1 cellular context compared by ENCODE assay signal in genomic region chr6:153002613-153003293, GRCh38.
TF ChIP-seq lines count a peak whose summit lies in the region.

MTRF1L (minus strand) TSS chr6:153002709; CDS start chr6:153002685, 24 bp downstream.

TF ChIP-seq in HepG2, 621 proteins besides CTCF, POLR2A, EP300 and RAD21 (continued from another document and continues in another):
- TF ChIP-seq CSRNP1 (CRISPR knock-in tag; IDR thresholded peaks at IDR 0.05) (peak; percentile 77), ZNF704 (CRISPR knock-in tag; IDR thresholded peaks at IDR 0.05; ENCODE audit: borderline replicate concordance) (no peak), SMARCC2 (IDR thresholded peaks at IDR 0.05) (no peak), TBL1XR1 (IDR thresholded peaks at IDR 0.05; ENCODE audit: borderline replicate concordance, low read length, partially characterized antibody) (no peak), PRDM15 (CRISPR knock-in tag; IDR thresholded peaks at IDR 0.05) (peak; percentile 28; the same call in 1 of the 2 replicates), SAFB2 (CRISPR knock-in tag; IDR thresholded peaks at IDR 0.05; ENCODE audit: borderline replicate concordance, low read depth) (peak; percentile 34; the same call in 1 of the 2 replicates), RBM39 (IDR thresholded peaks at IDR 0.05; ENCODE audit: low read depth, low read length, poor library complexity, severe bottlenecking) (peak; percentile 81), DMTF1 (CRISPR knock-in tag; IDR thresholded peaks at IDR 0.05) (no peak), ATAD3A (CRISPR knock-in tag; IDR thresholded peaks at IDR 0.05) (no peak), ELF1 (CRISPR knock-in tag; IDR thresholded peaks at IDR 0.05) (peak; percentile 96), HNF1B (CRISPR knock-in tag; IDR thresholded peaks at IDR 0.05) (peak; percentile 82; the same call in 1 of the 2 replicates), TRIM22 (IDR thresholded peaks at IDR 0.05) (no peak), JUNB (CRISPR knock-in tag; IDR thresholded peaks at IDR 0.05; ENCODE audit: borderline replicate concordance) (0 out of 2 replicates have a peak, but pooled peaks have one; percentile 25), NFIB (CRISPR knock-in tag; IDR thresholded peaks at IDR 0.05; ENCODE audit: borderline replicate concordance) (no peak), IKZF5 (CRISPR knock-in tag; IDR thresholded peaks at IDR 0.05) (peak; percentile 80; the same call in 1 of the 2 replicates), ZNF761 (CRISPR knock-in tag; conservative IDR thresholded peaks at IDR 0.05) (no peak), ZNF558 (CRISPR knock-in tag; IDR thresholded peaks at IDR 0.05; ENCODE audit: borderline replicate concordance) (peak; percentile 88), THAP8 (CRISPR knock-in tag; IDR thresholded peaks at IDR 0.05; ENCODE audit: borderline replicate concordance) (no peak; the same call in 1 of the 2 replicates), SIN3A (IDR thresholded peaks at IDR 0.05; ENCODE audit: borderline replicate concordance, low read depth, low read length) (no peak), ZNF709 (CRISPR knock-in tag; IDR thresholded peaks at IDR 0.05) (peak; percentile 40), RNF2 (conservative IDR thresholded peaks at IDR 0.05; ENCODE audit: low read depth) (no peak; the same call in 1 of the 2 replicates), IRF9 (CRISPR knock-in tag; IDR thresholded peaks at IDR 0.05; ENCODE audit: borderline replicate concordance) (no peak), ZNF629 (CRISPR knock-in tag; conservative IDR thresholded peaks at IDR 0.05) (peak; percentile 83), ZNF318 (CRISPR knock-in tag; IDR thresholded peaks at IDR 0.05) (no peak), ZNF333 (CRISPR knock-in tag; IDR thresholded peaks at IDR 0.05; ENCODE audit: borderline replicate concordance) (0 out of 2 replicates have a peak, but pooled peaks have one; percentile 24), ZC3H13 (CRISPR knock-in tag; IDR thresholded peaks at IDR 0.05) (no peak), ESRRA (CRISPR knock-in tag; IDR thresholded peaks at IDR 0.05; ENCODE audit: low read depth) (no peak; the same call in 1 of the 2 replicates)
